In genomic region chr5:77630246-77631165, GRCh38 we compare ENCODE assay signal across 1 cellular context.
TF ChIP-seq lines count a peak whose summit lies in the region.

No MANE protein-coding gene starts in this region.

TF ChIP-seq in HepG2, 621 proteins besides CTCF, POLR2A, EP300 and RAD21 (continued from another document and continues in another):
- TF ChIP-seq, protein P1, sequence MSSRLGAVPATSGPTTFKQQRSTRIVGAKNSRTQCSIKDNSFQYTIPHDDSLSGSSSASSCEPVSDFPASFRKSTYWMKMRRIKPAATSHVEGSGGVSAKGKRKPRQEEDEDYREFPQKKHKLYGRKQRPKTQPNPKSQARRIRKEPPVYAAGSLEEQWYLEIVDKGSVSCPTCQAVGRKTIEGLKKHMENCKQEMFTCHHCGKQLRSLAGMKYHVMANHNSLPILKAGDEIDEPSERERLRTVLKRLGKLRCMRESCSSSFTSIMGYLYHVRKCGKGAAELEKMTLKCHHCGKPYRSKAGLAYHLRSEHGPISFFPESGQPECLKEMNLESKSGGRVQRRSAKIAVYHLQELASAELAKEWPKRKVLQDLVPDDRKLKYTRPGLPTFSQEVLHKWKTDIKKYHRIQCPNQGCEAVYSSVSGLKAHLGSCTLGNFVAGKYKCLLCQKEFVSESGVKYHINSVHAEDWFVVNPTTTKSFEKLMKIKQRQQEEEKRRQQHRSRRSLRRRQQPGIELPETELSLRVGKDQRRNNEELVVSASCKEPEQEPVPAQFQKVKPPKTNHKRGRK (CRISPR knock-in tag; IDR thresholded peaks at IDR 0.05) = no peak
- TF ChIP-seq CHD2 (IDR thresholded peaks at IDR 0.05; ENCODE audit: low read depth, low read length) = no peak
- no peak for TF ChIP-seq ARHGAP35 (CRISPR knock-in tag; IDR thresholded peaks at IDR 0.05; ENCODE audit: borderline replicate concordance)
- TF ChIP-seq MXD3 (CRISPR knock-in tag; IDR thresholded peaks at IDR 0.05) = no peak
- TF ChIP-seq ZNF672 (CRISPR knock-in tag; IDR thresholded peaks at IDR 0.05) = no peak
- TF ChIP-seq PCBP1 (IDR thresholded peaks at IDR 0.05; ENCODE audit: borderline replicate concordance, low read depth, low read length) = no peak
- TF ChIP-seq HMGXB4 (CRISPR knock-in tag; IDR thresholded peaks at IDR 0.05; ENCODE audit: borderline replicate concordance in 1 of 2, low read depth in 1 of 2) = peak in 1 of 2 experiments; percentile 65; a peak in 2 of 4 replicates
- TF ChIP-seq ZNF160 (CRISPR knock-in tag; IDR thresholded peaks at IDR 0.05) = no peak
- no peak for TF ChIP-seq MBD4 (IDR thresholded peaks at IDR 0.05; ENCODE audit: borderline replicate concordance, low read length)
- no peak for TF ChIP-seq ZFP62 (CRISPR knock-in tag; IDR thresholded peaks at IDR 0.05)
- no peak for TF ChIP-seq CBX5 (CRISPR knock-in tag; IDR thresholded peaks at IDR 0.05; ENCODE audit: borderline replicate concordance)
- TF ChIP-seq ZSCAN21 (CRISPR knock-in tag; IDR thresholded peaks at IDR 0.05; ENCODE audit: borderline replicate concordance) = no peak
- TF ChIP-seq, protein P2, sequence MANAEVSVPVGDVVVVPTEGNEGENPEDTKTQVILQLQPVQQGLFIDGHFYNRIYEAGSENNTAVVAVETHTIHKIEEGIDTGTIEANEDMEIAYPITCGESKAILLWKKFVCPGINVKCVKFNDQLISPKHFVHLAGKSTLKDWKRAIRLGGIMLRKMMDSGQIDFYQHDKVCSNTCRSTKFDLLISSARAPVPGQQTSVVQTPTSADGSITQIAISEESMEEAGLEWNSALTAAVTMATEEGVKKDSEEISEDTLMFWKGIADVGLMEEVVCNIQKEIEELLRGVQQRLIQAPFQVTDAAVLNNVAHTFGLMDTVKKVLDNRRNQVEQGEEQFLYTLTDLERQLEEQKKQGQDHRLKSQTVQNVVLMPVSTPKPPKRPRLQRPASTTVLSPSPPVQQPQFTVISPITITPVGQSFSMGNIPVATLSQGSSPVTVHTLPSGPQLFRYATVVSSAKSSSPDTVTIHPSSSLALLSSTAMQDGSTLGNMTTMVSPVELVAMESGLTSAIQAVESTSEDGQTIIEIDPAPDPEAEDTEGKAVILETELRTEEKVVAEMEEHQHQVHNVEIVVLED (CRISPR knock-in tag; IDR thresholded peaks at IDR 0.05; ENCODE audit: borderline replicate concordance) = no peak
- TF ChIP-seq GFI1 (CRISPR knock-in tag; IDR thresholded peaks at IDR 0.05; ENCODE audit: borderline replicate concordance) = peak; percentile 93
- TF ChIP-seq ZBTB33 (CRISPR knock-in tag; IDR thresholded peaks at IDR 0.05) = no peak
- no peak for TF ChIP-seq ADNP (CRISPR knock-in tag; IDR thresholded peaks at IDR 0.05)
- TF ChIP-seq RNF2 (conservative IDR thresholded peaks at IDR 0.05; ENCODE audit: low read depth) = 0 out of 2 replicates have a peak, but pooled peaks have one; percentile 37
- TF ChIP-seq ZNF20 (CRISPR knock-in tag; IDR thresholded peaks at IDR 0.05) = no peak
- TF ChIP-seq RFXAP (CRISPR knock-in tag; IDR thresholded peaks at IDR 0.05; ENCODE audit: borderline replicate concordance) = no peak
- TF ChIP-seq ZNF253 (CRISPR knock-in tag; IDR thresholded peaks at IDR 0.05; ENCODE audit: borderline replicate concordance) = no peak
- TF ChIP-seq PAX8 (CRISPR knock-in tag; IDR thresholded peaks at IDR 0.05; ENCODE audit: borderline replicate concordance) = no peak
- TF ChIP-seq ZBTB7A (CRISPR knock-in tag; IDR thresholded peaks at IDR 0.05) = no peak
- TF ChIP-seq PLRG1 (conservative IDR thresholded peaks at IDR 0.05) = no peak
- TF ChIP-seq NRL (CRISPR knock-in tag; IDR thresholded peaks at IDR 0.05; ENCODE audit: borderline replicate concordance) = no peak
- no peak for TF ChIP-seq GLMP (CRISPR knock-in tag; IDR thresholded peaks at IDR 0.05; ENCODE audit: borderline replicate concordance)
- no peak for TF ChIP-seq GLI4 (CRISPR knock-in tag; IDR thresholded peaks at IDR 0.05; ENCODE audit: borderline replicate concordance)
- peak; percentile 13; the same call in 1 of the 2 replicates for TF ChIP-seq POGZ (CRISPR knock-in tag; IDR thresholded peaks at IDR 0.05)
- TF ChIP-seq TEF (CRISPR knock-in tag; IDR thresholded peaks at IDR 0.05) = no peak
- peak; percentile 22; the same call in 1 of the 2 replicates for TF ChIP-seq ZFX (CRISPR knock-in tag; IDR thresholded peaks at IDR 0.05; ENCODE audit: low read depth)
- TF ChIP-seq ZNF225 (CRISPR knock-in tag; IDR thresholded peaks at IDR 0.05) = peak; percentile 64; the same call in 1 of the 2 replicates
- peak; percentile 54; the same call in 1 of the 2 replicates for TF ChIP-seq ZNF768 (CRISPR knock-in tag; IDR thresholded peaks at IDR 0.05)
- no peak for TF ChIP-seq ZNF274 (CRISPR knock-in tag; IDR thresholded peaks at IDR 0.05)
- TF ChIP-seq PTBP1 (IDR thresholded peaks at IDR 0.05; ENCODE audit: low read depth, low read length, poor library complexity, severe bottlenecking) = no peak
- no peak for TF ChIP-seq TOPORS (CRISPR knock-in tag; IDR thresholded peaks at IDR 0.05)
- no peak for TF ChIP-seq CREB3 (CRISPR knock-in tag; IDR thresholded peaks at IDR 0.05)
- no peak for TF ChIP-seq ZNF746 (CRISPR knock-in tag; IDR thresholded peaks at IDR 0.05)
- TF ChIP-seq ZBTB21 (CRISPR knock-in tag; IDR thresholded peaks at IDR 0.05) = no peak
- no peak for TF ChIP-seq BRD4 (CRISPR knock-in tag; IDR thresholded peaks at IDR 0.05)
- no peak for TF ChIP-seq ZNF101 (CRISPR knock-in tag; IDR thresholded peaks at IDR 0.05; ENCODE audit: borderline replicate concordance, low read depth)
- TF ChIP-seq, protein P3, sequence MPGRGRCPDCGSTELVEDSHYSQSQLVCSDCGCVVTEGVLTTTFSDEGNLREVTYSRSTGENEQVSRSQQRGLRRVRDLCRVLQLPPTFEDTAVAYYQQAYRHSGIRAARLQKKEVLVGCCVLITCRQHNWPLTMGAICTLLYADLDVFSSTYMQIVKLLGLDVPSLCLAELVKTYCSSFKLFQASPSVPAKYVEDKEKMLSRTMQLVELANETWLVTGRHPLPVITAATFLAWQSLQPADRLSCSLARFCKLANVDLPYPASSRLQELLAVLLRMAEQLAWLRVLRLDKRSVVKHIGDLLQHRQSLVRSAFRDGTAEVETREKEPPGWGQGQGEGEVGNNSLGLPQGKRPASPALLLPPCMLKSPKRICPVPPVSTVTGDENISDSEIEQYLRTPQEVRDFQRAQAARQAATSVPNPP (CRISPR knock-in tag; IDR thresholded peaks at IDR 0.05) = 0 out of 2 replicates have a peak, but pooled peaks have one; percentile 35
- no peak for TF ChIP-seq KAT8 (CRISPR knock-in tag; IDR thresholded peaks at IDR 0.05)
- no peak for TF ChIP-seq LRRFIP1 (CRISPR knock-in tag; conservative IDR thresholded peaks at IDR 0.05)
- TF ChIP-seq HINFP (CRISPR knock-in tag; IDR thresholded peaks at IDR 0.05; ENCODE audit: low read depth) = no peak
- no peak for TF ChIP-seq NFE2 (CRISPR knock-in tag; IDR thresholded peaks at IDR 0.05)
- no peak for TF ChIP-seq SKIL (CRISPR knock-in tag; IDR thresholded peaks at IDR 0.05; ENCODE audit: borderline replicate concordance)
- peak; percentile 68 for TF ChIP-seq HOXA3 (CRISPR knock-in tag; IDR thresholded peaks at IDR 0.05)
- TF ChIP-seq ZNF781 (CRISPR knock-in tag; IDR thresholded peaks at IDR 0.05; ENCODE audit: borderline replicate concordance, not compliant biosample characterization) = no peak
